8 cellular contexts compared by ENCODE assay signal in the genomic region with DNA sequence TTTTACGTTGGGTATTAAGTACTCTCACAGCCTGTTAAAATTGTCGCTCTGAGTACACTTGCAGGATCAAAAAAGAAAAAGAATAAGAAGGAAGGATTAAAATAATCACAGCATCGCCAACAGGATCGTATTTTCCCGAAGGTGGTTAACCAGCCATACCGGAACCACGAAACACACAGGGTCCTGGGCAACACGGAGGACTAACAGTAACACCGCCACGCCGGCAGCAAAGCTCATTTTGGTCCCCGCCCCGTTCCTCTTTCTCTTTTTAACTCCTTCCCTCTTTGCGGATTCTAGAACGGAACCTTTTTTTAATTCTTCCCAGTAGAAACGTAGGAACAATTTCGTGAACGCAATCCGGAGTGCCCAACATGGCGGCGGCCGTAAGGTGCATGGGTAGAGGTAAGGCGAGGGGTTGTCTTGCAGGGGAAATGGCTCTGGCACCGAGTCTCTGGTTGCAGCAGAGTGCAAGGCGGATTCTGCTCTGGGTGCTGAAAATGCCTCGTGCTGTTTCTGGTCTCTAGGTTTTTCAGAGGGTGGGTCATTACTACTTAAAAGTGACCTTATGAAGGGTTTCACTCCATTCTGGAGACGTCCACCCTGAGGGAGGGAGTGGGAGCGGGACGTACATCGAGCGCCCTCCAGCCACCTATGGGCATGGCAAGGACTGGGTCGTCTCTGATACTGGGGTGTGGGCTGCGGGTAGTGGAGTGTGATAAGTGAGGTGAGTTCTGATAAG. TPM values are rescaled to one million over a fixed set of nuclear protein-coding genes. Genes with fewer than 3 reads are reported as not detected.
DNase-seq lines count a peak whose midpoint lies in the region; ATAC-seq, FAIRE-seq and TF ChIP-seq lines count a peak whose summit lies in the region.

MRPL1 (plus strand) TSS at position 353 of the 739 bp plus-strand sequence; CDS start at position 372, 19 bp downstream.

- DNase-seq in AG10803 (ENCODE audit: low read depth) (peak; percentile 95), NCI-H510A (lab: John Stamatoyannopoulos, UW) (peak; percentile 89), cerebellum (ENCODE audit: low spot score) (peak; percentile 88), kidney (peak; percentile 95)
- DNase-seq in activated CD4-positive, alpha-beta T cell treated with anti-CD3 and anti-CD28 coated beads for 1 hour = peak; percentile 82
- peak; percentile 91 for DNase-seq in stimulated activated CD4-positive, alpha-beta T cell treated with anti-CD3 and anti-CD28 coated beads, Interleukin-15, amount 100 ng/mL, for 24 hours

- H3K4me3 ChIP-seq in AG10803 (ENCODE audit: low read length) (peak within 1 kb of the TSS; percentile 98), kidney (ENCODE audit: low read length in 2 of 2) (peak within 1 kb of the TSS; percentile 91 to 98)

- intact Hi-C loops in kidney (cut with DNase I) = no loop called here

- FAIRE-seq in kidney (lab: Jason Lieb, UNC) = peak; percentile 93

- H3K36me3 ChIP-seq in kidney (ENCODE audit: control insufficient read depth in 1 of 2, insufficient read depth in 2 of 2, low read length in 2 of 2) = no peaks in the 10 kb centered on the region

- peak; percentile 88 for ATAC-seq in HG03432 (IDR thresholded peaks at IDR 0.05; ENCODE audit: unreplicated experiment)

- H3K27ac ChIP-seq in kidney (ENCODE audit: low read depth in 2 of 2, low read length in 2 of 2) = peak within 1 kb of the TSS; percentile 94 to 95

- TF ChIP-seq CTCF in AG10803 (conservative IDR thresholded peaks at IDR 0.05; ENCODE audit: low read length) (no peak; the same call in 1 of the 2 replicates), kidney (IDR thresholded peaks at IDR 0.05; ENCODE audit: borderline replicate concordance, extremely low read depth, insufficient read depth) (no peak)

- peaks cover 0 to 3% of the 10 kb centered on the region in 2 donors for H3K4me1 ChIP-seq in kidney (ENCODE audit: control insufficient read depth in 1 of 2, insufficient read depth in 1 of 2, low read depth in 1 of 2, low read length in 2 of 2)

- no peaks in the 10 kb centered on the region for H3K9me3 ChIP-seq in kidney (ENCODE audit: control insufficient read depth in 1 of 2, low read length in 2 of 2)

- peak within 1 kb of the TSS; percentile 91 to 96 for H3K9ac ChIP-seq in kidney (ENCODE audit: low read length in 2 of 2)

- peak; percentile 92 for TF ChIP-seq POLR2A in GM19099 (IDR thresholded peaks at IDR 0.05; ENCODE audit: extremely low read depth, insufficient read length, low read depth)

RNA-seq across cellular contexts. Expression of gene MRPL1, which starts in this region (rescaled TPM):
- 30.0 TPM for total RNA-seq in cerebellum
- 29.8 TPM for total RNA-seq in kidney
- 61.0 TPM for polyA plus RNA-seq in kidney (ENCODE audit: insufficient read depth, low read depth, low replicate concordance)

Comparison
In these comparisons a context has a peak if more than half of its experiments do, and no peak if none do; other contexts are left out.
1. Peak in every context shown above with its lines: DNase-seq, ATAC-seq, H3K4me3 ChIP-seq and H3K27ac ChIP-seq.